1 cellular context compared by ENCODE assay signal in the genomic region with DNA sequence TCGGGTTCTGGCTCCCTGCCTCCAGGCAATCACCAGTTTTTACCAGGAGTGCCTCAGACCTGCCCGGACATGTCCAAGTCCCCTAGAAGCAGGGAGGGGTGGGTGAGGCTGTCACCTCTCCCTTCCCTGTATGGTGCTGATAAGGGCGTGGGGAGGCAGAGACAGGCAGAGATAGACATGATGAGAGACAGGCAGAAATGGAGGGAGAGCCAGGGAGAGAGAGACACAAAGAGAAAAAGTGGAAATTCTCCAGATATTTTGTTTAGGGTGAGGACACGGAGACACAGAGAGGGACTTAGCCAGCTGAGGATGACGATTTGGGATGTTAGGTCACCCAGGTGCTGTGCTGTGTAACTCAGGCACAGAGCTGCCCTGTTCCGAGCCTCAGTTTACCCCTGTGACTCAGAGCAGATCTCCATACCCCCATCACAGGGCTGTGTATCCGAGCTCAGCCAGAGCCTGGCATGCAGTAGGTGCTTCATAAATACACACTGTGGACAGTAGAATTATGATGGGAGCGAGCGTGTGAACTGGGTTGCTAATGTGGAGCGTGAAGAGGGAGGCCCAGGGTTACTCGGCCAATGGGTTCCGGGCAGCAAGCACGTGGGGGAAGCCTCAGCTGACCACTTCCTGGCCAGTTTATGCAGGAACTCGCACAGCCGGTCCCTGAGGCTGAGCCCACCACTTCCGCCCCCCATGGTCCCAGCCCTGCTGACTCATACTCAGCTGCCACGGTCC.
TF ChIP-seq lines count a peak whose summit lies in the region.

No MANE protein-coding gene starts in this region.

TF ChIP-seq in HepG2, 621 proteins besides CTCF, POLR2A, EP300 and RAD21 (continued from another document and continues in another):
- TF ChIP-seq SOX13 (IDR thresholded peaks at IDR 0.05): 0 out of 2 replicates have a peak, but pooled peaks have one; percentile 40
- peak in 1 of 2 experiments; percentile 76; a peak in 2 of 4 replicates for TF ChIP-seq SOX13 (CRISPR knock-in tag; conservative IDR thresholded peaks at IDR 0.05 in 1 of 2, IDR thresholded peaks at IDR 0.05 in 1 of 2)
- TF ChIP-seq ZFY (CRISPR knock-in tag; IDR thresholded peaks at IDR 0.05): peak; percentile 48; the same call in 1 of the 2 replicates
- no peak for TF ChIP-seq SCMH1 (CRISPR knock-in tag; IDR thresholded peaks at IDR 0.05; ENCODE audit: borderline replicate concordance)
- TF ChIP-seq ZNF780A (CRISPR knock-in tag; IDR thresholded peaks at IDR 0.05): no peak
- TF ChIP-seq, protein P1, sequence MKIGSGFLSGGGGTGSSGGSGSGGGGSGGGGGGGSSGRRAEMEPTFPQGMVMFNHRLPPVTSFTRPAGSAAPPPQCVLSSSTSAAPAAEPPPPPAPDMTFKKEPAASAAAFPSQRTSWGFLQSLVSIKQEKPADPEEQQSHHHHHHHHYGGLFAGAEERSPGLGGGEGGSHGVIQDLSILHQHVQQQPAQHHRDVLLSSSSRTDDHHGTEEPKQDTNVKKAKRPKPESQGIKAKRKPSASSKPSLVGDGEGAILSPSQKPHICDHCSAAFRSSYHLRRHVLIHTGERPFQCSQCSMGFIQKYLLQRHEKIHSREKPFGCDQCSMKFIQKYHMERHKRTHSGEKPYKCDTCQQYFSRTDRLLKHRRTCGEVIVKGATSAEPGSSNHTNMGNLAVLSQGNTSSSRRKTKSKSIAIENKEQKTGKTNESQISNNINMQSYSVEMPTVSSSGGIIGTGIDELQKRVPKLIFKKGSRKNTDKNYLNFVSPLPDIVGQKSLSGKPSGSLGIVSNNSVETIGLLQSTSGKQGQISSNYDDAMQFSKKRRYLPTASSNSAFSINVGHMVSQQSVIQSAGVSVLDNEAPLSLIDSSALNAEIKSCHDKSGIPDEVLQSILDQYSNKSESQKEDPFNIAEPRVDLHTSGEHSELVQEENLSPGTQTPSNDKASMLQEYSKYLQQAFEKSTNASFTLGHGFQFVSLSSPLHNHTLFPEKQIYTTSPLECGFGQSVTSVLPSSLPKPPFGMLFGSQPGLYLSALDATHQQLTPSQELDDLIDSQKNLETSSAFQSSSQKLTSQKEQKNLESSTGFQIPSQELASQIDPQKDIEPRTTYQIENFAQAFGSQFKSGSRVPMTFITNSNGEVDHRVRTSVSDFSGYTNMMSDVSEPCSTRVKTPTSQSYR (CRISPR knock-in tag; IDR thresholded peaks at IDR 0.05; ENCODE audit: borderline replicate concordance): peak; percentile 92; the same call in 1 of the 2 replicates
- TF ChIP-seq JARID2 (CRISPR knock-in tag; IDR thresholded peaks at IDR 0.05; ENCODE audit: insufficient replicate concordance): no peak
- TF ChIP-seq, protein P2, sequence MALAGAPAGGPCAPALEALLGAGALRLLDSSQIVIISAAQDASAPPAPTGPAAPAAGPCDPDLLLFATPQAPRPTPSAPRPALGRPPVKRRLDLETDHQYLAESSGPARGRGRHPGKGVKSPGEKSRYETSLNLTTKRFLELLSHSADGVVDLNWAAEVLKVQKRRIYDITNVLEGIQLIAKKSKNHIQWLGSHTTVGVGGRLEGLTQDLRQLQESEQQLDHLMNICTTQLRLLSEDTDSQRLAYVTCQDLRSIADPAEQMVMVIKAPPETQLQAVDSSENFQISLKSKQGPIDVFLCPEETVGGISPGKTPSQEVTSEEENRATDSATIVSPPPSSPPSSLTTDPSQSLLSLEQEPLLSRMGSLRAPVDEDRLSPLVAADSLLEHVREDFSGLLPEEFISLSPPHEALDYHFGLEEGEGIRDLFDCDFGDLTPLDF (CRISPR knock-in tag; IDR thresholded peaks at IDR 0.05): no peak
- TF ChIP-seq, protein P3, sequence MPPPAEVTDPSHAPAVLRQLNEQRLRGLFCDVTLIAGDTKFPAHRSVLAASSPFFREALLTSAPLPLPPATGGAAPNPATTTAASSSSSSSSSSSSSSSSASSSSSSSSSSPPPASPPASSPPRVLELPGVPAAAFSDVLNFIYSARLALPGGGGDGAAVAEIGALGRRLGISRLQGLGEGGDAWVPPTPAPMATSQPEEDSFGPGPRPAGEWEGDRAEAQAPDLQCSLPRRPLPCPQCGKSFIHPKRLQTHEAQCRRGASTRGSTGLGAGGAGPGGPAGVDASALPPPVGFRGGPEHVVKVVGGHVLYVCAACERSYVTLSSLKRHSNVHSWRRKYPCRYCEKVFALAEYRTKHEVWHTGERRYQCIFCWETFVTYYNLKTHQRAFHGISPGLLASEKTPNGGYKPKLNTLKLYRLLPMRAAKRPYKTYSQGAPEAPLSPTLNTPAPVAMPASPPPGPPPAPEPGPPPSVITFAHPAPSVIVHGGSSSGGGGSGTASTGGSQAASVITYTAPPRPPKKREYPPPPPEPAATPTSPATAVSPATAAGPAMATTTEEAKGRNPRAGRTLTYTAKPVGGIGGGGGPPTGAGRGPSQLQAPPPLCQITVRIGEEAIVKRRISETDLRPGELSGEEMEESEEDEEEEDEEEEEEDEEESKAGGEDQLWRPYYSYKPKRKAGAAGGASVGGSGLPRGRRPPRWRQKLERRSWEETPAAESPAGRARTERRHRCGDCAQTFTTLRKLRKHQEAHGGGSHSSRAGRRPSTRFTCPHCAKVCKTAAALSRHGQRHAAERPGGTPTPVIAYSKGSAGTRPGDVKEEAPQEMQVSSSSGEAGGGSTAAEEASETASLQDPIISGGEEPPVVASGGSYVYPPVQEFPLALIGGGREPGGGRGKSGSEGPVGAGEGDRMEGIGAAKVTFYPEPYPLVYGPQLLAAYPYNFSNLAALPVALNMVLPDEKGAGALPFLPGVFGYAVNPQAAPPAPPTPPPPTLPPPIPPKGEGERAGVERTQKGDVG (CRISPR knock-in tag; IDR thresholded peaks at IDR 0.05; ENCODE audit: borderline replicate concordance): peak; percentile 74; the same call in 1 of the 2 replicates
- TF ChIP-seq ZNF589 (CRISPR knock-in tag; conservative IDR thresholded peaks at IDR 0.05): no peak
- TF ChIP-seq, protein P4, sequence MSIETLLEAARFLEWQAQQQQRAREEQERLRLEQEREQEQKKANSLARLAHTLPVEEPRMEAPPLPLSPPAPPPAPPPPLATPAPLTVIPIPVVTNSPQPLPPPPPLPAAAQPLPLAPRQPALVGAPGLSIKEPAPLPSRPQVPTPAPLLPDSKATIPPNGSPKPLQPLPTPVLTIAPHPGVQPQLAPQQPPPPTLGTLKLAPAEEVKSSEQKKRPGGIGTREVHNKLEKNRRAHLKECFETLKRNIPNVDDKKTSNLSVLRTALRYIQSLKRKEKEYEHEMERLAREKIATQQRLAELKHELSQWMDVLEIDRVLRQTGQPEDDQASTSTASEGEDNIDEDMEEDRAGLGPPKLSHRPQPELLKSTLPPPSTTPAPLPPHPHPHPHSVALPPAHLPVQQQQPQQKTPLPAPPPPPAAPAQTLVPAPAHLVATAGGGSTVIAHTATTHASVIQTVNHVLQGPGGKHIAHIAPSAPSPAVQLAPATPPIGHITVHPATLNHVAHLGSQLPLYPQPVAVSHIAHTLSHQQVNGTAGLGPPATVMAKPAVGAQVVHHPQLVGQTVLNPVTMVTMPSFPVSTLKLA (IDR thresholded peaks at IDR 0.05): peak; percentile 81
- TF ChIP-seq, protein P5, sequence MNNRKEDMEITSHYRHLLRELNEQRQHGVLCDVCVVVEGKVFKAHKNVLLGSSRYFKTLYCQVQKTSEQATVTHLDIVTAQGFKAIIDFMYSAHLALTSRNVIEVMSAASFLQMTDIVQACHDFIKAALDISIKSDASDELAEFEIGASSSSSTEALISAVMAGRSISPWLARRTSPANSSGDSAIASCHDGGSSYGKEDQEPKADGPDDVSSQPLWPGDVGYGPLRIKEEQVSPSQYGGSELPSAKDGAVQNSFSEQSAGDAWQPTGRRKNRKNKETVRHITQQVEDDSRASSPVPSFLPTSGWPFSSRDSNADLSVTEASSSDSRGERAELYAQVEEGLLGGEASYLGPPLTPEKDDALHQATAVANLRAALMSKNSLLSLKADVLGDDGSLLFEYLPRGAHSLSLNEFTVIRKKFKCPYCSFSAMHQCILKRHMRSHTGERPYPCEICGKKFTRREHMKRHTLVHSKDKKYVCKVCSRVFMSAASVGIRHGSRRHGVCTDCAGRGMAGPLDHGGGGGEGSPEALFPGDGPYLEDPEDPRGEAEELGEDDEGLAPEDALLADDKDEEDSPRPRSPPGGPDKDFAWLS (CRISPR knock-in tag; IDR thresholded peaks at IDR 0.05; ENCODE audit: borderline replicate concordance): no peak
- TF ChIP-seq RFXAP (CRISPR knock-in tag; IDR thresholded peaks at IDR 0.05; ENCODE audit: borderline replicate concordance): no peak
- TF ChIP-seq ZNF180 (CRISPR knock-in tag; IDR thresholded peaks at IDR 0.05; ENCODE audit: borderline replicate concordance, low read depth): no peak
- TF ChIP-seq, protein P6, sequence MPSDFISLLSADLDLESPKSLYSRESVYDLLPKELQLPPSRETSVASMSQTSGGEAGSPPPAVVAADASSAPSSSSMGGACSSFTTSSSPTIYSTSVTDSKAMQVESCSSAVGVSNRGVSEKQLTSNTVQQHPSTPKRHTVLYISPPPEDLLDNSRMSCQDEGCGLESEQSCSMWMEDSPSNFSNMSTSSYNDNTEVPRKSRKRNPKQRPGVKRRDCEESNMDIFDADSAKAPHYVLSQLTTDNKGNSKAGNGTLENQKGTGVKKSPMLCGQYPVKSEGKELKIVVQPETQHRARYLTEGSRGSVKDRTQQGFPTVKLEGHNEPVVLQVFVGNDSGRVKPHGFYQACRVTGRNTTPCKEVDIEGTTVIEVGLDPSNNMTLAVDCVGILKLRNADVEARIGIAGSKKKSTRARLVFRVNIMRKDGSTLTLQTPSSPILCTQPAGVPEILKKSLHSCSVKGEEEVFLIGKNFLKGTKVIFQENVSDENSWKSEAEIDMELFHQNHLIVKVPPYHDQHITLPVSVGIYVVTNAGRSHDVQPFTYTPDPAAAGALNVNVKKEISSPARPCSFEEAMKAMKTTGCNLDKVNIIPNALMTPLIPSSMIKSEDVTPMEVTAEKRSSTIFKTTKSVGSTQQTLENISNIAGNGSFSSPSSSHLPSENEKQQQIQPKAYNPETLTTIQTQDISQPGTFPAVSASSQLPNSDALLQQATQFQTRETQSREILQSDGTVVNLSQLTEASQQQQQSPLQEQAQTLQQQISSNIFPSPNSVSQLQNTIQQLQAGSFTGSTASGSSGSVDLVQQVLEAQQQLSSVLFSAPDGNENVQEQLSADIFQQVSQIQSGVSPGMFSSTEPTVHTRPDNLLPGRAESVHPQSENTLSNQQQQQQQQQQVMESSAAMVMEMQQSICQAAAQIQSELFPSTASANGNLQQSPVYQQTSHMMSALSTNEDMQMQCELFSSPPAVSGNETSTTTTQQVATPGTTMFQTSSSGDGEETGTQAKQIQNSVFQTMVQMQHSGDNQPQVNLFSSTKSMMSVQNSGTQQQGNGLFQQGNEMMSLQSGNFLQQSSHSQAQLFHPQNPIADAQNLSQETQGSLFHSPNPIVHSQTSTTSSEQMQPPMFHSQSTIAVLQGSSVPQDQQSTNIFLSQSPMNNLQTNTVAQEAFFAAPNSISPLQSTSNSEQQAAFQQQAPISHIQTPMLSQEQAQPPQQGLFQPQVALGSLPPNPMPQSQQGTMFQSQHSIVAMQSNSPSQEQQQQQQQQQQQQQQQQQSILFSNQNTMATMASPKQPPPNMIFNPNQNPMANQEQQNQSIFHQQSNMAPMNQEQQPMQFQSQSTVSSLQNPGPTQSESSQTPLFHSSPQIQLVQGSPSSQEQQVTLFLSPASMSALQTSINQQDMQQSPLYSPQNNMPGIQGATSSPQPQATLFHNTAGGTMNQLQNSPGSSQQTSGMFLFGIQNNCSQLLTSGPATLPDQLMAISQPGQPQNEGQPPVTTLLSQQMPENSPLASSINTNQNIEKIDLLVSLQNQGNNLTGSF (CRISPR knock-in tag; IDR thresholded peaks at IDR 0.05): no peak; the same call in 1 of the 2 replicates
- TF ChIP-seq KAT8 (CRISPR knock-in tag; IDR thresholded peaks at IDR 0.05): peak; percentile 92
- peak; percentile 70; the same call in 1 of the 2 replicates for TF ChIP-seq ATF7-NPFF (CRISPR knock-in tag; IDR thresholded peaks at IDR 0.05; ENCODE audit: low read depth)
- TF ChIP-seq, protein P7, sequence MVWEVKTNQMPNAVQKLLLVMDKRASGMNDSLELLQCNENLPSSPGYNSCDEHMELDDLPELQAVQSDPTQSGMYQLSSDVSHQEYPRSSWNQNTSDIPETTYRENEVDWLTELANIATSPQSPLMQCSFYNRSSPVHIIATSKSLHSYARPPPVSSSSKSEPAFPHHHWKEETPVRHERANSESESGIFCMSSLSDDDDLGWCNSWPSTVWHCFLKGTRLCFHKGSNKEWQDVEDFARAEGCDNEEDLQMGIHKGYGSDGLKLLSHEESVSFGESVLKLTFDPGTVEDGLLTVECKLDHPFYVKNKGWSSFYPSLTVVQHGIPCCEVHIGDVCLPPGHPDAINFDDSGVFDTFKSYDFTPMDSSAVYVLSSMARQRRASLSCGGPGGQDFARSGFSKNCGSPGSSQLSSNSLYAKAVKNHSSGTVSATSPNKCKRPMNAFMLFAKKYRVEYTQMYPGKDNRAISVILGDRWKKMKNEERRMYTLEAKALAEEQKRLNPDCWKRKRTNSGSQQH (CRISPR knock-in tag; IDR thresholded peaks at IDR 0.05; ENCODE audit: low read depth): peak; percentile 68; the same call in 1 of the 2 replicates
- TF ChIP-seq ZNF354B (CRISPR knock-in tag; IDR thresholded peaks at IDR 0.05): 0 out of 2 replicates have a peak, but pooled peaks have one; percentile 13
- TF ChIP-seq, protein P8, sequence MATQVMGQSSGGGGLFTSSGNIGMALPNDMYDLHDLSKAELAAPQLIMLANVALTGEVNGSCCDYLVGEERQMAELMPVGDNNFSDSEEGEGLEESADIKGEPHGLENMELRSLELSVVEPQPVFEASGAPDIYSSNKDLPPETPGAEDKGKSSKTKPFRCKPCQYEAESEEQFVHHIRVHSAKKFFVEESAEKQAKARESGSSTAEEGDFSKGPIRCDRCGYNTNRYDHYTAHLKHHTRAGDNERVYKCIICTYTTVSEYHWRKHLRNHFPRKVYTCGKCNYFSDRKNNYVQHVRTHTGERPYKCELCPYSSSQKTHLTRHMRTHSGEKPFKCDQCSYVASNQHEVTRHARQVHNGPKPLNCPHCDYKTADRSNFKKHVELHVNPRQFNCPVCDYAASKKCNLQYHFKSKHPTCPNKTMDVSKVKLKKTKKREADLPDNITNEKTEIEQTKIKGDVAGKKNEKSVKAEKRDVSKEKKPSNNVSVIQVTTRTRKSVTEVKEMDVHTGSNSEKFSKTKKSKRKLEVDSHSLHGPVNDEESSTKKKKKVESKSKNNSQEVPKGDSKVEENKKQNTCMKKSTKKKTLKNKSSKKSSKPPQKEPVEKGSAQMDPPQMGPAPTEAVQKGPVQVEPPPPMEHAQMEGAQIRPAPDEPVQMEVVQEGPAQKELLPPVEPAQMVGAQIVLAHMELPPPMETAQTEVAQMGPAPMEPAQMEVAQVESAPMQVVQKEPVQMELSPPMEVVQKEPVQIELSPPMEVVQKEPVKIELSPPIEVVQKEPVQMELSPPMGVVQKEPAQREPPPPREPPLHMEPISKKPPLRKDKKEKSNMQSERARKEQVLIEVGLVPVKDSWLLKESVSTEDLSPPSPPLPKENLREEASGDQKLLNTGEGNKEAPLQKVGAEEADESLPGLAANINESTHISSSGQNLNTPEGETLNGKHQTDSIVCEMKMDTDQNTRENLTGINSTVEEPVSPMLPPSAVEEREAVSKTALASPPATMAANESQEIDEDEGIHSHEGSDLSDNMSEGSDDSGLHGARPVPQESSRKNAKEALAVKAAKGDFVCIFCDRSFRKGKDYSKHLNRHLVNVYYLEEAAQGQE (IDR thresholded peaks at IDR 0.05; ENCODE audit: borderline replicate concordance in 1 of 2, low read depth in 1 of 2, low read length in 2 of 2): no peak
- TF ChIP-seq, protein P9, sequence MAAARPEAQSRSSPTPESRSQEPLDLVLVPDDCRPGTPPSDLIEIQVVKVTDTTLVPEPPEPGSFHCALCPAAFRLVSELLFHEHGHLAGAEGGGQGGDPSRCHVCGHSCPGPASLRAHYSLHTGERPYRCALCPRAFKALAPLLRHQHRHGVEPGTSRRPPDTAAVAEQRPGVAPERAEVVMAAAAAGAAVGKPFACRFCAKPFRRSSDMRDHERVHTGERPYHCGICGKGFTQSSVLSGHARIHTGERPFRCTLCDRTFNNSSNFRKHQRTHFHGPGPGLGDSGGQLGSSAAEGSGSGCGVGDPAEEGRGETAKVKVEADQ (CRISPR knock-in tag; IDR thresholded peaks at IDR 0.05; ENCODE audit: borderline replicate concordance): no peak
- no peak for TF ChIP-seq PHF8 (CRISPR knock-in tag; IDR thresholded peaks at IDR 0.05)
